ENCODE assay signal across 15 cellular contexts in the genomic region with DNA sequence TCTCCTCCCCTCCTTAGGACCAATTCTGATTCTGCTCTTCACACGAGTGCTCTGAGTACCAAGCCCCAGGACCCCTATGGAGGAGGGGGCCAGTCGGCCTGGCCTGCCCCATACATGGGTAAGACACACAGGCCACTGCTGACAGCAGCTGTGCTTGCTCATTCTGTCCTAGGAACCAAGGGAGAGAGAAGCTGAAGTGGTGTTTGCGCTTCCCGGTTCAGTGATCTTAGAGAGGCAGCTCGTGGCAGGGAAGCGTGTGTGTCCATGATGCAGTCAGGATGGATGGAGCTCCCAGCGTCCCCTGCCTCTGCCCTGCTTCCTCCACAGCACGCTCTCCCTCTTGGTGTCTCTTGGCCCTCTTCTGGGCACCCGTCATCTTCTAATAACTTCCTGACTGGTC.
DNase-seq lines count a peak whose midpoint lies in the region; ATAC-seq and TF ChIP-seq lines count a peak whose summit lies in the region.
"Had no signal": no experiment of that assay in that cellular context is flagged by ENCODE, and none has a peak within 500 bp of the region (broad histone marks: within the 10 kb centered on the region; RNA-seq: fewer than 3 reads in every experiment).

No MANE protein-coding gene starts in this region.

- TF ChIP-seq EP300 in gastroesophageal sphincter (IDR thresholded peaks at IDR 0.05) = no peak

- peaks cover 10% of the 10 kb centered on the region for H3K36me3 Mint-ChIP-seq in natural killer cell treated with Interleukin-12 subunit alpha and Interleukin-12 subunit beta and Interleukin-15 and Interleukin-18, amount 100 ng/mL, for 72 hours

- H3K9me3 ChIP-seq in gastroesophageal sphincter = no peaks in the 10 kb centered on the region

- H3K27me3 ChIP-seq in gastroesophageal sphincter = no peaks in the 10 kb centered on the region

- no peak overlapping the region for H3K4me3 ChIP-seq in gastroesophageal sphincter
- H3K4me3 ChIP-seq: PC-9 had no signal

- H3K4me3 Mint-ChIP-seq in stimulated activated naive CD8-positive, alpha-beta T cell treated with anti-CD3 and anti-CD28 coated beads, Interleukin-15, amount 100 ng/mL, for 72 hours = no peak overlapping the region
- no peak overlapping the region for H3K4me3 Mint-ChIP-seq in natural killer cell treated with Interleukin-12 subunit alpha and Interleukin-12 subunit beta and Interleukin-15 and Interleukin-18, amount 100 ng/mL, for 72 hours

- WGBS in gastroesophageal sphincter (ENCODE audit: low coverage in 1 of 2), 2 donors = 52 to 59% methylated on average over 3 to 4 of the region's 9 CpGs

- no peaks in the 10 kb centered on the region for H3K27me3 Mint-ChIP-seq in stimulated activated naive CD8-positive, alpha-beta T cell treated with anti-CD3 and anti-CD28 coated beads, Interleukin-15, amount 100 ng/mL, for 72 hours
- no peaks in the 10 kb centered on the region for H3K27me3 Mint-ChIP-seq in natural killer cell treated with Interleukin-12 subunit alpha and Interleukin-12 subunit beta and Interleukin-15 and Interleukin-18, amount 100 ng/mL, for 72 hours

- TF ChIP-seq CTCF in gastroesophageal sphincter (IDR thresholded peaks at IDR 0.05) = no peak

- peaks cover 4 to 47% (median 10%) of the 10 kb centered on the region in 3 donors for H3K4me1 ChIP-seq in gastroesophageal sphincter

- peaks cover 19% of the 10 kb centered on the region for H3K4me1 Mint-ChIP-seq in stimulated activated naive CD8-positive, alpha-beta T cell treated with anti-CD3 and anti-CD28 coated beads, Interleukin-15, amount 100 ng/mL, for 72 hours
- H3K4me1 Mint-ChIP-seq in natural killer cell treated with Interleukin-12 subunit alpha and Interleukin-12 subunit beta and Interleukin-15 and Interleukin-18, amount 100 ng/mL, for 72 hours (ENCODE audit: low read depth in 2 of 2) = peaks cover 11 to 12% of the 10 kb centered on the region in 2 donors

- no peaks in the 10 kb centered on the region for H3K9me3 Mint-ChIP-seq in stimulated activated naive CD8-positive, alpha-beta T cell treated with anti-CD3 and anti-CD28 coated beads, Interleukin-15, amount 100 ng/mL, for 72 hours
- H3K9me3 Mint-ChIP-seq in natural killer cell treated with Interleukin-12 subunit alpha and Interleukin-12 subunit beta and Interleukin-15 and Interleukin-18, amount 100 ng/mL, for 72 hours = no peaks in the 10 kb centered on the region

- ATAC-seq in stimulated activated naive CD8-positive, alpha-beta T cell treated with anti-CD3 and anti-CD28 coated beads, Interleukin-15, amount 100 ng/mL, for 72 hours = no peak
- ATAC-seq in stimulated activated naive CD8-positive, alpha-beta T cell treated with anti-CD3 and anti-CD28 coated beads, Interleukin-15, Interleukin-2, amounts not matched to agents 100 U/mL and 50 U/mL, for 24 hours = no peak
- no peak for ATAC-seq in gastroesophageal sphincter
- no peak for ATAC-seq in natural killer cell treated with Interleukin-12 subunit alpha and Interleukin-12 subunit beta and Interleukin-15 and Interleukin-18, amount 100 ng/mL, for 72 hours
- ATAC-seq in GM18498 (IDR thresholded peaks at IDR 0.05; ENCODE audit: unreplicated experiment) = no peak

- H3K27ac Mint-ChIP-seq in stimulated activated naive CD8-positive, alpha-beta T cell treated with anti-CD3 and anti-CD28 coated beads, Interleukin-15, amount 100 ng/mL, for 72 hours = peak overlapping the region; percentile 8 to 49
- H3K27ac Mint-ChIP-seq in natural killer cell treated with Interleukin-12 subunit alpha and Interleukin-12 subunit beta and Interleukin-15 and Interleukin-18, amount 100 ng/mL, for 72 hours = no peak overlapping the region

- TF ChIP-seq POLR2A in gastroesophageal sphincter (IDR thresholded peaks at IDR 0.05) = no peak

- peak overlapping the region in 3 of 4 donors; percentile 67 to 83 (median 74) for H3K27ac ChIP-seq in gastroesophageal sphincter
- H3K27ac ChIP-seq: HL-60, KMS-11, PC-9 had no signal

- peaks cover 0 to 54% of the 10 kb centered on the region in 2 donors for H3K36me3 ChIP-seq in gastroesophageal sphincter

- no peak for DNase-seq in stimulated activated naive CD8-positive, alpha-beta T cell treated with anti-CD3 and anti-CD28 coated beads, Interleukin-15, amount 100 ng/mL, for 72 hours
- DNase-seq in stimulated activated naive CD8-positive, alpha-beta T cell treated with anti-CD3 and anti-CD28 coated beads, Interleukin-15, Interleukin-2, amounts not matched to agents 100 U/mL and 50 U/mL, for 24 hours = no peak
- DNase-seq in NCI-H526 treated with DMSO at 0.1 percent for 48 hours (lab: John Stamatoyannopoulos, UW) (peak; percentile 15), mucosa of gallbladder (ENCODE audit: low spot score) (no peak), hepatic stellate cell (ENCODE audit: low spot score) (no peak)
- DNase-seq in natural killer cell treated with Interleukin-12 subunit alpha and Interleukin-12 subunit beta and Interleukin-15 and Interleukin-18, amount 100 ng/mL, for 72 hours (ENCODE audit: low spot score) = no peak
- DNase-seq: activated CD4-positive, alpha-beta T cell treated with anti-CD3 and anti-CD28 coated beads for 1 hour; midbrain; NCI-H1930; PC-9; stimulated activated CD4-positive, alpha-beta T cell treated with anti-CD3 and anti-CD28 coated beads, Interleukin-2, amount 100 ng/mL, for 24 hours had no signal

Comparison
In these comparisons a context has a peak if more than half of its experiments do, and no peak if none do; other contexts are left out.
1. H3K27ac Mint-ChIP-seq: peak in stimulated activated naive CD8-positive, alpha-beta T cell treated with anti-CD3 and anti-CD28 coated beads, Interleukin-15, amount 100 ng/mL, for 72 hours (2 of 2); none in natural killer cell treated with Interleukin-12 subunit alpha and Interleukin-12 subunit beta and Interleukin-15 and Interleukin-18, amount 100 ng/mL, for 72 hours (0 of 2).